ENCODE assay signal across 15 cellular contexts in genomic region chr16:29757950-29758466, GRCh38. TPM values are rescaled to one million over a fixed set of nuclear protein-coding genes. Genes with fewer than 3 reads are reported as not detected.
A peak's percentile ranks its signal among the peaks of the same experiment; 100 is the strongest.
DNase-seq lines count a peak whose midpoint lies in the region; TF ChIP-seq lines count a peak whose summit lies in the region.
"Had no signal": no experiment of that assay in that cellular context is flagged by ENCODE, and none has a peak within 500 bp of the region (broad histone marks: within the 10 kb centered on the region; RNA-seq: fewer than 3 reads in every experiment).

No MANE protein-coding gene starts in this region.

- no peaks in the 10 kb centered on the region for H3K27me3 ChIP-seq in sigmoid colon

- intact Hi-C loops in sigmoid colon (cut with DNase I), result no loop called here

- H3K4me1 Mint-ChIP-seq in osteocyte (ENCODE audit: unreplicated experiment), result peaks cover 15% of the 10 kb centered on the region

- H3K4me3 ChIP-seq in fibroblast of villous mesenchyme (ENCODE audit: low read depth, low read length), result no peak overlapping the region
- H3K4me3 ChIP-seq in sigmoid colon, result no peak overlapping the region
- H3K4me3 ChIP-seq: thoracic aorta had no signal

- WGBS in sigmoid colon, 2 donors, result 61 to 73% methylated on average over 6 of the region's 6 CpGs

- H3K27me3 Mint-ChIP-seq in osteocyte (ENCODE audit: unreplicated experiment), result peaks cover 4% of the 10 kb centered on the region

- H3K27ac Mint-ChIP-seq in osteocyte (ENCODE audit: unreplicated experiment), result peak overlapping the region; percentile 83

- TF ChIP-seq POLR2A in sigmoid colon (IDR thresholded peaks at IDR 0.05), result no peak

- H3K4me1 ChIP-seq in sigmoid colon, result no peaks in the 10 kb centered on the region

- no peaks in the 10 kb centered on the region for H3K36me3 ChIP-seq in sigmoid colon
- H3K36me3 ChIP-seq: thoracic aorta had no signal

- DNase-seq in EL (peak; percentile 25), NOMO-1 treated with DMSO at 0.1 percent for 48 hours (lab: John Stamatoyannopoulos, UW; ENCODE audit: unreplicated experiment) (peak; percentile 51), fibroblast of villous mesenchyme (ENCODE audit: low read depth) (peak; percentile 93), osteocyte (ENCODE audit: extremely low spot score, unreplicated experiment) (no peak), sigmoid colon (no peak), NCI-H1436 treated with DMSO at 0.1 percent for 48 hours (lab: John Stamatoyannopoulos, UW) (no peak), NCI-H2171 (lab: John Stamatoyannopoulos, UW) (no peak)
- DNase-seq in effector CD4-positive, alpha-beta T cell, result no peak
- DNase-seq: activated T-cell treated with anti-CD3 and anti-CD28 coated beads, Interleukin-2, amount 50 U/mL, for 1 hour; COR-L47; glutamatergic neuron; NCI-H1092; stimulated activated CD4-positive, alpha-beta T cell treated with anti-CD3 and anti-CD28 coated beads, Interleukin-2, amount 100 ng/mL, for 24 hours had no signal

- no peak overlapping the region for H3K4me3 Mint-ChIP-seq in osteocyte (ENCODE audit: unreplicated experiment)

- no peak for TF ChIP-seq EP300 in sigmoid colon (IDR thresholded peaks at IDR 0.05)

- no peak overlapping the region for H3K27ac ChIP-seq in sigmoid colon

- no peaks in the 10 kb centered on the region for H3K9me3 ChIP-seq in sigmoid colon
- H3K9me3 ChIP-seq: thoracic aorta had no signal

- TF ChIP-seq CTCF in fibroblast of villous mesenchyme (IDR thresholded peaks at IDR 0.05; ENCODE audit: insufficient read depth, low read depth, low read length), result peak; percentile 42
- no peak for TF ChIP-seq CTCF in osteocyte (IDR thresholded peaks at IDR 0.05)
- no peak for TF ChIP-seq CTCF in sigmoid colon (IDR thresholded peaks at IDR 0.05)

- no peaks in the 10 kb centered on the region for H3K9me3 Mint-ChIP-seq in osteocyte (ENCODE audit: unreplicated experiment)

- no peaks in the 10 kb centered on the region for H3K36me3 Mint-ChIP-seq in osteocyte (ENCODE audit: unreplicated experiment)

RNA-seq across cellular contexts. Expression of gene C16orf54, which starts 12.2 kb away (rescaled TPM):
- total RNA-seq in fibroblast of villous mesenchyme (not detected in 2 replicates), osteocyte (not detected in 2 replicates), sigmoid colon (1 to 10 TPM in 2 of 4 donors, under 1 TPM in 2; 0.82 to 2.5 (median 1.0) TPM)
- 10 to 100 TPM in 1 of 3 donors, under 1 TPM in 1, not detected in 1; 0.46 to 10.1 TPM for polyA plus RNA-seq in sigmoid colon

RNA-seq across cellular contexts. Expression of gene ZG16, which starts 20.0 kb away (rescaled TPM):
- total RNA-seq in fibroblast of villous mesenchyme, result not detected in 2 replicates
- not detected in 2 replicates for total RNA-seq in osteocyte
- total RNA-seq in sigmoid colon, result 1 to 10 TPM in 1 of 4 donors, not detected in 3; 1.4 TPM
- 1,000 to 10,000 TPM in 1 of 3 donors, 100 to 1,000 TPM in 2; 237 to 1,249 (median 770) TPM for polyA plus RNA-seq in sigmoid colon
- total RNA-seq: mononuclear cell, thoracic aorta had no signal

RNA-seq across cellular contexts. Expression of gene KIF22, which starts 32.5 kb away (rescaled TPM):
- total RNA-seq in fibroblast of villous mesenchyme (32.5 and 45.3 TPM in 2 replicates), osteocyte (20.0 and 23.0 TPM in 2 replicates), sigmoid colon (10 to 100 TPM; 11.5 to 16.1 (median 13.7) TPM)
- polyA plus RNA-seq in sigmoid colon, result 10 to 100 TPM; 28.0 to 71.5 (median 31.2) TPM

RNA-seq across cellular contexts. Expression of gene MAZ, which starts 48.3 kb away (rescaled TPM):
- total RNA-seq in fibroblast of villous mesenchyme, result 166 and 269 TPM in 2 replicates
- 304 and 305 TPM in 2 replicates for total RNA-seq in osteocyte
- total RNA-seq in sigmoid colon, result 100 to 1,000 TPM in 1 of 4 donors, 10 to 100 TPM in 3; 59.6 to 102 (median 67.2) TPM
- polyA plus RNA-seq in sigmoid colon, result 100 to 1,000 TPM; 137 to 226 (median 192) TPM

RNA-seq across cellular contexts. Expression of gene PRRT2, which starts 54.0 kb away (rescaled TPM):
- 3.0 and 3.2 TPM in 2 replicates for total RNA-seq in fibroblast of villous mesenchyme
- 8.8 and 13.4 TPM in 2 replicates for total RNA-seq in osteocyte
- total RNA-seq in sigmoid colon, result 10 to 100 TPM in 2 of 4 donors, 1 to 10 TPM in 2; 5.4 to 22.7 (median 9.6) TPM
- polyA plus RNA-seq in sigmoid colon, result 1 to 10 TPM in 1 of 3 donors, under 1 TPM in 1, not detected in 1; 0.69 to 2.2 TPM

Comparison
In these comparisons a context has a peak if more than half of its experiments do, and no peak if none do; other contexts are left out.
1. DNase-seq: peak in EL (single experiment), NOMO-1 treated with DMSO at 0.1 percent for 48 hours (single experiment) and fibroblast of villous mesenchyme (single experiment); none in osteocyte (single experiment), sigmoid colon (single experiment), NCI-H1436 treated with DMSO at 0.1 percent for 48 hours (single experiment), NCI-H2171 (single experiment) and effector CD4-positive, alpha-beta T cell (single experiment).